Comparison of ENCODE assay signal across 8 cellular contexts in genomic region chr14:55298423-55298822, GRCh38.
"Had no signal": no experiment of that assay in that cellular context is flagged by ENCODE, and none has a peak within 500 bp of the region (broad histone marks: within the 10 kb centered on the region; RNA-seq: fewer than 3 reads in every experiment).

No MANE protein-coding gene starts in this region.

- H3K9me3 Mint-ChIP-seq: activated B cell treated with CpG ODN at 0.5 μM for 24 hours; activated naive CD8-positive, alpha-beta T cell treated with anti-CD3 and anti-CD28 coated beads, Interleukin-2, amount 50 U/mL, for 24 hours; activated T-helper 1 cell treated with anti-CD3 and anti-CD28 coated beads, Interleukin-12 subunit alpha, Interleukin-12 subunit beta, Interleukin-2, Interleukin-4 antibody, amounts not matched to agents 30 ng/mL and 10 ng/mL and 1 ng/mL, durations not matched to agents 14 hours and 24 hours and 36 hours; stimulated activated memory B cell treated with anti-CD40 and anti-IgM and Interleukin-4, amounts not matched to agents 10 μg/mL and 1 μg/mL and 100 μg/mL, for 72 hours had no signal

- H3K27ac Mint-ChIP-seq: activated B cell treated with CpG ODN at 0.5 μM for 24 hours; activated naive CD8-positive, alpha-beta T cell treated with anti-CD3 and anti-CD28 coated beads, Interleukin-2, amount 50 U/mL, for 24 hours; stimulated activated memory B cell treated with anti-CD40 and anti-IgM and Interleukin-4, amounts not matched to agents 10 μg/mL and 1 μg/mL and 100 μg/mL, for 72 hours had no signal

- H3K4me3 Mint-ChIP-seq: activated B cell treated with CpG ODN at 0.5 μM for 24 hours; activated naive CD8-positive, alpha-beta T cell treated with anti-CD3 and anti-CD28 coated beads, Interleukin-2, amount 50 U/mL, for 24 hours; stimulated activated memory B cell treated with anti-CD40 and anti-IgM and Interleukin-4, amounts not matched to agents 10 μg/mL and 1 μg/mL and 100 μg/mL, for 72 hours had no signal

- H3K27me3 Mint-ChIP-seq: activated B cell treated with CpG ODN at 0.5 μM for 24 hours; activated naive CD8-positive, alpha-beta T cell treated with anti-CD3 and anti-CD28 coated beads, Interleukin-2, amount 50 U/mL, for 24 hours; stimulated activated memory B cell treated with anti-CD40 and anti-IgM and Interleukin-4, amounts not matched to agents 10 μg/mL and 1 μg/mL and 100 μg/mL, for 72 hours had no signal

- ATAC-seq: activated naive CD8-positive, alpha-beta T cell treated with anti-CD3 and anti-CD28 coated beads, Interleukin-2, amount 50 U/mL, for 24 hours; stimulated activated memory B cell treated with anti-CD40 and anti-IgM and Interleukin-4, amounts not matched to agents 10 μg/mL and 1 μg/mL and 100 μg/mL, for 72 hours had no signal

- DNase-seq: activated B cell treated with CpG ODN at 0.5 μM for 24 hours; activated naive CD8-positive, alpha-beta T cell treated with anti-CD3 and anti-CD28 coated beads, Interleukin-2, amount 50 U/mL, for 24 hours; left ventricle myocardium inferior; right lobe of liver had no signal

- H3K27me3 ChIP-seq: ascending aorta, foreskin keratinocyte, right lobe of liver had no signal

- H3K36me3 ChIP-seq: ascending aorta, right lobe of liver had no signal

- H3K9me3 ChIP-seq: ascending aorta, left ventricle myocardium inferior, right lobe of liver had no signal

- H3K4me3 ChIP-seq: ascending aorta, left ventricle myocardium inferior, right lobe of liver had no signal

- H3K27ac ChIP-seq: ascending aorta, foreskin keratinocyte, left ventricle myocardium inferior, right lobe of liver had no signal
